In the genomic region with DNA sequence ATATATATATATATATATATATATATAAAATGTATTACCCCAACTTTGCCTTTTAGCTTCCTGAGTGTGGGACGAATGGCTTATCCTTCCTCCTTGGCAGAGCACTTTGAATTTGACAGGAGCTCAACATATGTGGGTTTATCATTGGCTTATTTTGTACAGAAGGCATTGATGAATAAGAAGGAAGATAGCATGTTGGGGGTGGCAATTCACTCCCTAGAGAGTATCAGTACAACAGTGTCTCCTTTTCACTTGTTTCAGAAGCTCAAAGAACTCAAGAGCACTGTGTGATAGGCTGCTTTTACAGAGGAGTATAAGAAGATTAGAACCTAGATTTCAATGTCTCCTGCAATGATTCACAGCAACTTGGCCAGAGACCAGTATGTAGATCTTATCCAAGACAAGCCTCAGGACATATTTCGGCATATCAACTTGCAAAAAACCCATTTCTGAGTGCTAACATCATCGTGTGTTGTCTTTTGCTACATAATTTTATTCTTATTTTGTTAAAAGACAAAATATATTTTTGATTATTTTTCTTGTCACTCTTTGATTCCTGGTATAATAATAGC, we compare ENCODE assay signal across 26 cellular contexts.
DNase-seq lines count a peak whose midpoint lies in the region; ATAC-seq and TF ChIP-seq lines count a peak whose summit lies in the region.
"Had no signal": no experiment of that assay in that cellular context is flagged by ENCODE, and none has a peak within 500 bp of the region (broad histone marks: within the 10 kb centered on the region; RNA-seq: fewer than 3 reads in every experiment).

No MANE protein-coding gene starts in this region.

- H3K9me3 Mint-ChIP-seq in activated naive CD8-positive, alpha-beta T cell (ENCODE audit: low read depth) = peaks cover 13% of the 10 kb centered on the region
- peaks cover 14% of the 10 kb centered on the region for H3K9me3 Mint-ChIP-seq in activated naive CD8-positive, alpha-beta T cell treated with anti-CD3 and anti-CD28 coated beads for 36 hours

- in situ Hi-C loops in Panc1 (cut with HindIII; ENCODE audit: low pct_unique_long_range_greater_than_20kb, low sequenced_read_pairs) = no loop called here

- TF ChIP-seq CTCF in Panc1 (IDR thresholded peaks at IDR 0.05) (no peak), esophagus muscularis mucosa (IDR thresholded peaks at IDR 0.05) (no peak)

- peaks cover 37% of the 10 kb centered on the region for H3K4me1 Mint-ChIP-seq in activated naive CD8-positive, alpha-beta T cell (ENCODE audit: low read depth)
- H3K4me1 Mint-ChIP-seq in activated naive CD8-positive, alpha-beta T cell treated with anti-CD3 and anti-CD28 coated beads for 36 hours = peaks cover 34% of the 10 kb centered on the region

- POLR2A ChIA-PET in Panc1 (lab: Charles Lee) = no interaction called here

- intact Hi-C loops in Panc1 (cut with micrococcal nuclease; ENCODE audit: unreplicated experiment) (no loop called here), esophagus muscularis mucosa (cut with DNase I) (no loop called here)

- no peak for TF ChIP-seq POLR2A in erythroblast (IDR thresholded peaks at IDR 0.05; ENCODE audit: low read length)
- TF ChIP-seq POLR2A in esophagus muscularis mucosa (IDR thresholded peaks at IDR 0.05; ENCODE audit: low read depth) = no peak

- CTCF ChIA-PET in Panc1 (lab: Charles Lee) = no interaction called here

- BruUV-seq in Panc1 (replicated peaks; lab: Mats Ljungman, UMichigan) = no TSS peak

- 51% methylated on average over 3 of the region's 3 CpGs for WGBS in esophagus muscularis mucosa

- peak overlapping the region; percentile 12; the same call in 1 of the 2 replicates for H3K27ac ChIP-seq in Panc1 (ENCODE audit: low read length)
- H3K27ac ChIP-seq in esophagus muscularis mucosa (replicated peaks in 1 of 4) = no peak overlapping the region
- H3K27ac ChIP-seq: 22Rv1; BLaER1 treated with 17β-estradiol and CSF1 and Interleukin-3, amounts not matched to agents 10 nM and 100 nM; HL-60; SK-N-MC had no signal

- ATAC-seq in Panc1 = no peak
- ATAC-seq in GM19467 (IDR thresholded peaks at IDR 0.05; ENCODE audit: unreplicated experiment) = no peak
- ATAC-seq: PC-3 had no signal

- peaks cover 13% of the 10 kb centered on the region for H3K36me3 Mint-ChIP-seq in activated naive CD8-positive, alpha-beta T cell
- H3K36me3 Mint-ChIP-seq in activated naive CD8-positive, alpha-beta T cell treated with anti-CD3 and anti-CD28 coated beads for 36 hours = peaks cover 16% of the 10 kb centered on the region

- H3K4me1 ChIP-seq in Panc1 (ENCODE audit: control insufficient read depth, insufficient read depth, low read length) = no peaks in the 10 kb centered on the region; the same call in 1 of the 2 replicates
- H3K4me1 ChIP-seq in esophagus muscularis mucosa = no peaks in the 10 kb centered on the region

- no peak for TF ChIP-seq EP300 in esophagus muscularis mucosa (IDR thresholded peaks at IDR 0.05)

- H3K27me3 ChIP-seq in Panc1 (ENCODE audit: control insufficient read depth, insufficient read depth, low read length) = no peaks in the 10 kb centered on the region
- H3K27me3 ChIP-seq in esophagus muscularis mucosa = no peaks in the 10 kb centered on the region
- H3K27me3 ChIP-seq: BLaER1 treated with 17β-estradiol and CSF1 and Interleukin-3, amounts not matched to agents 10 nM and 100 nM had no signal

- peak overlapping the region; percentile 47 for H3K27ac Mint-ChIP-seq in activated naive CD8-positive, alpha-beta T cell
- no peak overlapping the region for H3K27ac Mint-ChIP-seq in activated naive CD8-positive, alpha-beta T cell treated with anti-CD3 and anti-CD28 coated beads for 36 hours
- H3K27ac Mint-ChIP-seq: HFFc6 had no signal

- H3K36me3 ChIP-seq in Panc1 (ENCODE audit: control insufficient read depth, insufficient read depth, low read length) = no peaks in the 10 kb centered on the region
- H3K36me3 ChIP-seq in esophagus muscularis mucosa = no peaks in the 10 kb centered on the region
- H3K36me3 ChIP-seq: BLaER1 treated with 17β-estradiol and CSF1 and Interleukin-3, amounts not matched to agents 10 nM and 100 nM had no signal

- no peak overlapping the region for H3K4me3 Mint-ChIP-seq in activated naive CD8-positive, alpha-beta T cell
- no peak overlapping the region for H3K4me3 Mint-ChIP-seq in activated naive CD8-positive, alpha-beta T cell treated with anti-CD3 and anti-CD28 coated beads for 36 hours
- H3K4me3 Mint-ChIP-seq: HFFc6 had no signal

- DNase-seq in activated naive CD8-positive, alpha-beta T cell treated with anti-CD3 and anti-CD28 coated beads for 36 hours = no peak
- no peak for DNase-seq in Panc1 (ENCODE audit: low read depth, low spot score)
- DNase-seq in erythroblast (lab: John Stamatoyannopoulos, UW) = peak; percentile 28 to 45
- peak; percentile 16 for DNase-seq in putamen (ENCODE audit: low spot score)
- DNase-seq in HK-2 (ENCODE audit: unreplicated experiment) = no peak
- DNase-seq in esophagus muscularis mucosa (ENCODE audit: extremely low spot score) = no peak
- DNase-seq: EL, GF-D8, H7, HFFc6, KBM-7, NCI-H1105, NCI-H2081, NCI-H2171, NCI-H446, NCI-H526, PC-3, RPMI8226, SHP77 treated with DMSO at 0.1 percent for 48 hours, SW 1271 had no signal

- no peak overlapping the region for H3K4me3 ChIP-seq in Panc1 (ENCODE audit: low read depth in 2 of 2, low read length in 2 of 2)
- no peak overlapping the region for H3K4me3 ChIP-seq in esophagus muscularis mucosa
- H3K4me3 ChIP-seq: BLaER1 treated with 17β-estradiol and CSF1 and Interleukin-3, amounts not matched to agents 10 nM and 100 nM; SK-N-MC had no signal

- H3K27me3 Mint-ChIP-seq in activated naive CD8-positive, alpha-beta T cell = no peaks in the 10 kb centered on the region
- no peaks in the 10 kb centered on the region for H3K27me3 Mint-ChIP-seq in activated naive CD8-positive, alpha-beta T cell treated with anti-CD3 and anti-CD28 coated beads for 36 hours

- no peaks in the 10 kb centered on the region for H3K9me3 ChIP-seq in Panc1 (ENCODE audit: control insufficient read depth, insufficient read depth, low read depth, low read length)
- no peaks in the 10 kb centered on the region for H3K9me3 ChIP-seq in esophagus muscularis mucosa

Comparison
In these comparisons a context has a peak if more than half of its experiments do, and no peak if none do; other contexts are left out.
1. DNase-seq: peak in erythroblast (2 of 2) and putamen (single experiment); none in activated naive CD8-positive, alpha-beta T cell treated with anti-CD3 and anti-CD28 coated beads for 36 hours (single experiment), Panc1 (single experiment), HK-2 (single experiment) and esophagus muscularis mucosa (single experiment).